In the genomic region with DNA sequence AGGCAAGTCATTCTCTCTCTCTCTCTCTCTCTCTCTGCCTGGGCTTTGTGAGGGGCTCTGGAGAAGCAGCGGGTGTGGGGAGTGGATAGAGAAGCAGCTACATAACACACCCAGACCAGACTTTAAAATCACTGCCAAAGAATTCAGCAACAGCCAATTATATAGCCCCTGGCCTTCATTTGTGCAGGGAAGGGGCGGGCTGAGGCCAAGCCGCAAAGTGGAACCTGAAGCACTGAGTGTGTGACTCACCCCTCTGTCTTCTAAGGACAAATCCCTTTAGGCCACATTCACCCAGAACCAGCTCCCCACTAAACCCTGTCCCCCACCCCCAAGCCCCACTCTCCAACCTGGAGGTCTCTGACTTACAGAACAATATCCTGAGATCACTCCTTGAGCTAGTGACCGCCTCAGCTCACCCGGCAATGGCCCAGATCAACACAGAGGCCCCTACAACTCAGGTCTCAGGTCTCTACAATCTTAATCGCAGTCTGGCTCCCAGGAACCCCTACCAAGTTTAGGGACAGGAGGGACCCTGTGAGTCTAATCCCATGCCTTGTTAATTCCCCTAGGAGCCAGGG, we compare ENCODE assay signal across 8 cellular contexts. TPM values are rescaled to one million over a fixed set of nuclear protein-coding genes. Genes with fewer than 3 reads are reported as not detected.
DNase-seq lines count a peak whose midpoint lies in the region; ATAC-seq and TF ChIP-seq lines count a peak whose summit lies in the region.

No MANE protein-coding gene starts in this region.

- H3K4me1 ChIP-seq in GM23338 (ENCODE audit: insufficient read depth): peaks cover 45% of the 10 kb centered on the region
- peaks cover 50% of the 10 kb centered on the region for H3K4me1 ChIP-seq in SJSA1 (replicated peaks)
- H3K4me1 ChIP-seq in left lung: peaks cover 81 to 99% of the 10 kb centered on the region in 2 donors

- H3K4me3 ChIP-seq in AG09309 (ENCODE audit: control insufficient read depth, low read depth, low read length) (peak overlapping the region; percentile 18), GM23338 (no peak overlapping the region), SJSA1 (no peak overlapping the region), left lung (peak overlapping the region in 1 of 2 donors; percentile 3)

- no peaks in the 10 kb centered on the region for H3K36me3 Mint-ChIP-seq in GM23338 (ENCODE audit: low read depth)

- H3K79me2 ChIP-seq in GM23338 (replicated peaks; ENCODE audit: insufficient read depth): peaks cover 50% of the 10 kb centered on the region

- no peak overlapping the region for H3K4me3 Mint-ChIP-seq in GM23338

- no peaks in the 10 kb centered on the region for H3K9me2 ChIP-seq in GM23338 (ENCODE audit: insufficient read depth)

- H3K36me3 ChIP-seq in GM23338 (ENCODE audit: insufficient read depth) (no peaks in the 10 kb centered on the region), SJSA1 (no peaks in the 10 kb centered on the region), left lung (no peaks in the 10 kb centered on the region)

- H4K20me1 ChIP-seq in GM23338 (replicated peaks; ENCODE audit: insufficient read depth): peaks cover 5% of the 10 kb centered on the region

- H3K27ac ChIP-seq in GM23338 (ENCODE audit: low read depth): no peak overlapping the region
- H3K27ac ChIP-seq in SJSA1: peak overlapping the region; percentile 63
- H3K27ac ChIP-seq in left lung: peak overlapping the region; percentile 98 to 99
- H3K27ac ChIP-seq in substantia nigra (ENCODE audit: low read depth, low read length, poor library complexity, severe bottlenecking): peak overlapping the region; percentile 27

- peaks cover 13% of the 10 kb centered on the region for H3K27me3 Mint-ChIP-seq in GM23338 (ENCODE audit: insufficient read depth, low read depth, poor library complexity)

- no peaks in the 10 kb centered on the region; the same call in 1 of the 2 replicates for H3F3A ChIP-seq in GM23338 (replicated peaks; ENCODE audit: low read depth)

- no peak for TF ChIP-seq CTCF in AG09309 (IDR thresholded peaks at IDR 0.05; ENCODE audit: control insufficient read depth, insufficient read depth, low read depth, low read length, missing control alignments)
- no peak for TF ChIP-seq CTCF in GM23338 (conservative IDR thresholded peaks at IDR 0.05; ENCODE audit: low read depth in 2 of 2)
- no peak for TF ChIP-seq CTCF in left lung (IDR thresholded peaks at IDR 0.05)

- intact Hi-C loops in left lung (cut with DNase I): no loop called here

- H3K4me2 ChIP-seq in GM23338: no peak overlapping the region

- peaks cover 56% of the 10 kb centered on the region for H3K4me1 Mint-ChIP-seq in GM23338

- H3K27me3 ChIP-seq in GM23338 (ENCODE audit: insufficient read depth): peaks cover 4% of the 10 kb centered on the region; the same call in 1 of the 2 replicates
- no peaks in the 10 kb centered on the region for H3K27me3 ChIP-seq in SJSA1 (replicated peaks)
- H3K27me3 ChIP-seq in left lung: no peaks in the 10 kb centered on the region

- ATAC-seq in GM23338 (peak; percentile 11; the same call in 2 of the 3 replicates), left lung (peak; percentile 60)

- no peak overlapping the region for H2AFZ ChIP-seq in GM23338

- DNase-seq in AG09309 (ENCODE audit: low read depth) (peak; percentile 92), GM23338 (ENCODE audit: low spot score) (no peak), SJSA1 (ENCODE audit: low read depth in 1 of 2, low spot score in 2 of 2) (peak; percentile 85 to 88), brain pericyte (ENCODE audit: low read depth, low spot score) (peak; percentile 58), left lung (peak; percentile 85 to 86), substantia nigra (lab: John Stamatoyannopoulos, UW) (peak in 5 of 49 donors; percentile 11 to 43 (median 31)), medulla oblongata (ENCODE audit: extremely low spot score) (no peak), NCI-H2171 (lab: John Stamatoyannopoulos, UW) (no peak)

- H3K9me3 ChIP-seq in SJSA1 (replicated peaks) (no peaks in the 10 kb centered on the region), left lung (no peaks in the 10 kb centered on the region)

- H3K27ac Mint-ChIP-seq in GM23338: no peak overlapping the region

- no peaks in the 10 kb centered on the region for H3K9me3 Mint-ChIP-seq in GM23338

TF ChIP-seq in GM23338, 12 proteins besides CTCF, POLR2A, EP300 and RAD21 (continues in another document):
- TF ChIP-seq NANOG (IDR thresholded peaks at IDR 0.05; ENCODE audit: borderline replicate concordance): no peak
- TF ChIP-seq POLR2AphosphoS5 (IDR thresholded peaks at IDR 0.05; ENCODE audit: low read depth): no peak
- TF ChIP-seq CREB1 (CRISPR knock-in tag; IDR thresholded peaks at IDR 0.05; ENCODE audit: low read depth): no peak
- TF ChIP-seq, protein P1, sequence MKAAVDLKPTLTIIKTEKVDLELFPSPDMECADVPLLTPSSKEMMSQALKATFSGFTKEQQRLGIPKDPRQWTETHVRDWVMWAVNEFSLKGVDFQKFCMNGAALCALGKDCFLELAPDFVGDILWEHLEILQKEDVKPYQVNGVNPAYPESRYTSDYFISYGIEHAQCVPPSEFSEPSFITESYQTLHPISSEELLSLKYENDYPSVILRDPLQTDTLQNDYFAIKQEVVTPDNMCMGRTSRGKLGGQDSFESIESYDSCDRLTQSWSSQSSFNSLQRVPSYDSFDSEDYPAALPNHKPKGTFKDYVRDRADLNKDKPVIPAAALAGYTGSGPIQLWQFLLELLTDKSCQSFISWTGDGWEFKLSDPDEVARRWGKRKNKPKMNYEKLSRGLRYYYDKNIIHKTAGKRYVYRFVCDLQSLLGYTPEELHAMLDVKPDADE (IDR thresholded peaks at IDR 0.05): no peak
- no peak for TF ChIP-seq ZNF331 (CRISPR knock-in tag; IDR thresholded peaks at IDR 0.05; ENCODE audit: low read depth)
- no peak for TF ChIP-seq STAT1 (IDR thresholded peaks at IDR 0.05; ENCODE audit: unreplicated experiment)
- no peak for TF ChIP-seq JUNB (IDR thresholded peaks at IDR 0.05; ENCODE audit: unreplicated experiment)
- TF ChIP-seq, protein P2, sequence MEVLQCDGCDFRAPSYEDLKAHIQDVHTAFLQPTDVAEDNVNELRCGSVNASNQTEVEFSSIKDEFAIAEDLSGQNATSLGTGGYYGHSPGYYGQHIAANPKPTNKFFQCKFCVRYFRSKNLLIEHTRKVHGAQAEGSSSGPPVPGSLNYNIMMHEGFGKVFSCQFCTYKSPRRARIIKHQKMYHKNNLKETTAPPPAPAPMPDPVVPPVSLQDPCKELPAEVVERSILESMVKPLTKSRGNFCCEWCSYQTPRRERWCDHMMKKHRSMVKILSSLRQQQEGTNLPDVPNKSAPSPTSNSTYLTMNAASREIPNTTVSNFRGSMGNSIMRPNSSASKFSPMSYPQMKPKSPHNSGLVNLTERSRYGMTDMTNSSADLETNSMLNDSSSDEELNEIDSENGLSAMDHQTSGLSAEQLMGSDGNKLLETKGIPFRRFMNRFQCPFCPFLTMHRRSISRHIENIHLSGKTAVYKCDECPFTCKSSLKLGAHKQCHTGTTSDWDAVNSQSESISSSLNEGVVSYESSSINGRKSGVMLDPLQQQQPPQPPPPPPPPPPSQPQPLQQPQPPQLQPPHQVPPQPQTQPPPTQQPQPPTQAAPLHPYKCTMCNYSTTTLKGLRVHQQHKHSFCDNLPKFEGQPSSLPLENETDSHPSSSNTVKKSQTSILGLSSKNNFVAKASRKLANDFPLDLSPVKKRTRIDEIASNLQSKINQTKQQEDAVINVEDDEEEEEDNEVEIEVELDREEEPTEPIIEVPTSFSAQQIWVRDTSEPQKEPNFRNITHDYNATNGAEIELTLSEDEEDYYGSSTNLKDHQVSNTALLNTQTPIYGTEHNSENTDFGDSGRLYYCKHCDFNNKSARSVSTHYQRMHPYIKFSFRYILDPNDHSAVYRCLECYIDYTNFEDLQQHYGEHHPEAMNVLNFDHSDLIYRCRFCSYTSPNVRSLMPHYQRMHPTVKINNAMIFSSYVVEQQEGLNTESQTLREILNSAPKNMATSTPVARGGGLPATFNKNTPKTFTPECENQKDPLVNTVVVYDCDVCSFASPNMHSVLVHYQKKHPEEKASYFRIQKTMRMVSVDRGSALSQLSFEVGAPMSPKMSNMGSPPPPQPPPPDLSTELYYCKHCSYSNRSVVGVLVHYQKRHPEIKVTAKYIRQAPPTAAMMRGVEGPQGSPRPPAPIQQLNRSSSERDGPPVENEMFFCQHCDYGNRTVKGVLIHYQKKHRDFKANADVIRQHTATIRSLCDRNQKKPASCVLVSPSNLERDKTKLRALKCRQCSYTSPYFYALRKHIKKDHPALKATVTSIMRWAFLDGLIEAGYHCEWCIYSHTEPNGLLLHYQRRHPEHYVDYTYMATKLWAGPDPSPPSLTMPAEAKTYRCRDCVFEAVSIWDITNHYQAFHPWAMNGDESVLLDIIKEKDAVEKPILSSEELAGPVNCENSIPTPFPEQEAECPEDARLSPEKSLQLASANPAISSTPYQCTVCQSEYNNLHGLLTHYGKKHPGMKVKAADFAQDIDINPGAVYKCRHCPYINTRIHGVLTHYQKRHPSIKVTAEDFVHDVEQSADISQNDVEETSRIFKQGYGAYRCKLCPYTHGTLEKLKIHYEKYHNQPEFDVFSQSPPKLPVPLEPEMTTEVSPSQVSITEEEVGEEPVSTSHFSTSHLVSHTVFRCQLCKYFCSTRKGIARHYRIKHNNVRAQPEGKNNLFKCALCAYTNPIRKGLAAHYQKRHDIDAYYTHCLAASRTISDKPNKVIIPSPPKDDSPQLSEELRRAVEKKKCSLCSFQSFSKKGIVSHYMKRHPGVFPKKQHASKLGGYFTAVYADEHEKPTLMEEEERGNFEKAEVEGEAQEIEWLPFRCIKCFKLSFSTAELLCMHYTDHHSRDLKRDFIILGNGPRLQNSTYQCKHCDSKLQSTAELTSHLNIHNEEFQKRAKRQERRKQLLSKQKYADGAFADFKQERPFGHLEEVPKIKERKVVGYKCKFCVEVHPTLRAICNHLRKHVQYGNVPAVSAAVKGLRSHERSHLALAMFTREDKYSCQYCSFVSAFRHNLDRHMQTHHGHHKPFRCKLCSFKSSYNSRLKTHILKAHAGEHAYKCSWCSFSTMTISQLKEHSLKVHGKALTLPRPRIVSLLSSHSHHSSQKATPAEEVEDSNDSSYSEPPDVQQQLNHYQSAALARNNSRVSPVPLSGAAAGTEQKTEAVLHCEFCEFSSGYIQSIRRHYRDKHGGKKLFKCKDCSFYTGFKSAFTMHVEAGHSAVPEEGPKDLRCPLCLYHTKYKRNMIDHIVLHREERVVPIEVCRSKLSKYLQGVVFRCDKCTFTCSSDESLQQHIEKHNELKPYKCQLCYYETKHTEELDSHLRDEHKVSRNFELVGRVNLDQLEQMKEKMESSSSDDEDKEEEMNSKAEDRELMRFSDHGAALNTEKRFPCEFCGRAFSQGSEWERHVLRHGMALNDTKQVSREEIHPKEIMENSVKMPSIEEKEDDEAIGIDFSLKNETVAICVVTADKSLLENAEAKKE (CRISPR knock-in tag; IDR thresholded peaks at IDR 0.05): no peak

RNA-seq across cellular contexts. Expression of a gene that starts 6.0 kb away (rescaled TPM):
- total RNA-seq in GM23338 (2014; rRNA removed; shearing (Covaris generic)): 14.7 and 15.8 TPM in 2 replicates
- polyA plus RNA-seq in GM23338 (2016; fragmentation: Nextera tagmentation; extraction: Ambion mirVana): 6.3 and 7.0 TPM in 2 replicates
- 2.6 and 4.7 TPM in 2 replicates for total RNA-seq in SJSA1 (2014; rRNA removed; shearing (Covaris generic))
- 100 to 1,000 TPM in 1 of 2 donors, 10 to 100 TPM in 1; 83.6 to 107 TPM for total RNA-seq in left lung

Comparison
In these comparisons a context has a peak if more than half of its experiments do, and no peak if none do; other contexts are left out.
1. DNase-seq: peak in AG09309 (single experiment), SJSA1 (2 of 2), brain pericyte (single experiment) and left lung (2 of 2); none in GM23338 (single experiment), medulla oblongata (single experiment) and NCI-H2171 (single experiment).